ENCODE assay signal across 11 cellular contexts in the genomic region with DNA sequence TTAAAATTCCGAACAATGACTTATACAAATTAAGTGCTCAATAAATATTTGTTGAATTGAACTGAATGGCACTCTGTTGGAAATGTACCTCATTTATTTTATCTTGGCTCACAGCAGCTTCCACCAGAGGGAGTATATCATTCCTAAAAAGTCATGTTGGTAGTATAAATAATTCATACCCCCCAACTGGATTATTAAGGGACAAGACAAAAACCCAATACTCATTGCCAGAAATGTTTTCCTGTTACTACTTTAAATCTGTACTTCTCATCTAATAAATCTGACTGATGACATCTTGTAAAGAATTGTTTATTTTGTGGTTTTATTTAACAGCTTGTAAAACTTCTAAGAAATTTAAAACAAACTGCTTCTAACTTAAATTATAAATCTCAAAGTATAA.
DNase-seq lines count a peak whose midpoint lies in the region; ATAC-seq and TF ChIP-seq lines count a peak whose summit lies in the region.
"Had no signal": no experiment of that assay in that cellular context is flagged by ENCODE, and none has a peak within 500 bp of the region (broad histone marks: within the 10 kb centered on the region; RNA-seq: fewer than 3 reads in every experiment).

No MANE protein-coding gene starts in this region.

- H3K36me3 ChIP-seq in OCI-LY3 (replicated peaks; ENCODE audit: low read depth, low read length) (no peaks in the 10 kb centered on the region), parathyroid adenoma (ENCODE audit: control insufficient read depth, insufficient read depth, low read length) (no peaks in the 10 kb centered on the region)
- no peaks in the 10 kb centered on the region for H3K36me3 ChIP-seq in CD4-positive, alpha-beta memory T cell (ENCODE audit: insufficient read depth, low read length)

- ATAC-seq in GM18519 (IDR thresholded peaks at IDR 0.05; ENCODE audit: low FRiP score, unreplicated experiment): no peak

- H3K27me3 Mint-ChIP-seq in CD4-positive, alpha-beta memory T cell: no peaks in the 10 kb centered on the region

- no peak overlapping the region for H3K4me3 Mint-ChIP-seq in CD4-positive, alpha-beta memory T cell

- no peaks in the 10 kb centered on the region for H3K36me3 Mint-ChIP-seq in CD4-positive, alpha-beta memory T cell

- no peaks in the 10 kb centered on the region for H3K4me1 Mint-ChIP-seq in CD4-positive, alpha-beta memory T cell

- H3K4me1 ChIP-seq in OCI-LY3 (ENCODE audit: low read length) (no peaks in the 10 kb centered on the region), parathyroid adenoma (peaks cover 12% of the 10 kb centered on the region)
- no peaks in the 10 kb centered on the region for H3K4me1 ChIP-seq in CD4-positive, alpha-beta memory T cell (ENCODE audit: insufficient read depth, low read length)

- TF ChIP-seq CTCF in OCI-LY3 (IDR thresholded peaks at IDR 0.05; ENCODE audit: low read depth, low read length) (peak; percentile 57), epithelial cell of proximal tubule (conservative IDR thresholded peaks at IDR 0.05; ENCODE audit: low read depth, low read length) (peak; percentile 61), parathyroid adenoma (IDR thresholded peaks at IDR 0.05) (peak; percentile 56)

- H3K4me2 ChIP-seq in OCI-LY3 (ENCODE audit: low read length): no peak overlapping the region
- H3K4me2 ChIP-seq in parathyroid adenoma (ENCODE audit: low read length): no peak overlapping the region

- H3K4me3 ChIP-seq in OCI-LY3 (ENCODE audit: low read length) (no peak overlapping the region), epithelial cell of proximal tubule (ENCODE audit: low read depth, low read length) (no peak overlapping the region), parathyroid adenoma (ENCODE audit: low read depth, low read length) (no peak overlapping the region)
- H3K4me3 ChIP-seq in CD4-positive, alpha-beta memory T cell (ENCODE audit: low read length in 2 of 2): no peak overlapping the region

- H3K27me3 ChIP-seq in OCI-LY3 (ENCODE audit: low read depth, low read length) (no peaks in the 10 kb centered on the region), parathyroid adenoma (ENCODE audit: control insufficient read depth, insufficient read depth, low read length) (no peaks in the 10 kb centered on the region)
- H3K27me3 ChIP-seq in CD4-positive, alpha-beta memory T cell (ENCODE audit: insufficient read depth, low read length): no peaks in the 10 kb centered on the region

- no peaks in the 10 kb centered on the region for H4K20me1 ChIP-seq in OCI-LY3 (ENCODE audit: insufficient read depth, low read length)

- CTCF ChIA-PET in CD4-positive, alpha-beta memory T cell (lab: Charles Lee; ENCODE audit: partially characterized antibody): no interaction called here

- H3K9me3 ChIP-seq in OCI-LY3 (ENCODE audit: insufficient read depth, low read length) (no peaks in the 10 kb centered on the region), parathyroid adenoma (ENCODE audit: control insufficient read depth, low read length) (no peaks in the 10 kb centered on the region)
- H3K9me3 ChIP-seq in CD4-positive, alpha-beta memory T cell (ENCODE audit: control insufficient read depth in 1 of 2, low read length in 2 of 2): no peaks in the 10 kb centered on the region

- peaks cover 0 to 21% (median 9%) of the 10 kb centered on the region in 8 donors for H3K9me3 Mint-ChIP-seq in CD4-positive, alpha-beta memory T cell

- H2AFZ ChIP-seq in OCI-LY3 (ENCODE audit: low read depth, low read length) (no peak overlapping the region), parathyroid adenoma (no peak overlapping the region)

- no peaks in the 10 kb centered on the region for H3K79me2 ChIP-seq in OCI-LY3 (ENCODE audit: low read length)
- H3K79me2 ChIP-seq in parathyroid adenoma: peaks cover 6% of the 10 kb centered on the region

- H3K27ac Mint-ChIP-seq in CD4-positive, alpha-beta memory T cell: no peak overlapping the region

- intact Hi-C loops in CD4-positive, alpha-beta memory T cell (cut with micrococcal nuclease): no loop called here

- DNase-seq in NCI-H1694 treated with DMSO at 0.1 percent for 48 hours (lab: John Stamatoyannopoulos, UW) (peak; percentile 6), NCI-H1694 (lab: John Stamatoyannopoulos, UW) (no peak), epithelial cell of proximal tubule (ENCODE audit: low read depth) (no peak), SIG-M5 treated with dmso at 0.1 percent for 504 hours (lab: John Stamatoyannopoulos, UW; ENCODE audit: unreplicated experiment) (no peak)
- no peak for DNase-seq in CD4-positive, alpha-beta memory T cell
- DNase-seq: AML-193, cortex of kidney, T-helper 2 cell had no signal

- POLR2A ChIA-PET in CD4-positive, alpha-beta memory T cell (lab: Charles Lee; ENCODE audit: partially characterized antibody): no interaction called here

- H3K9ac ChIP-seq in OCI-LY3 (ENCODE audit: low read length): no peak overlapping the region
- no peak overlapping the region for H3K9ac ChIP-seq in parathyroid adenoma

- H3K27ac ChIP-seq in OCI-LY3 (ENCODE audit: low read length): no peak overlapping the region
- H3K27ac ChIP-seq in parathyroid adenoma: no peak overlapping the region
- no peak overlapping the region for H3K27ac ChIP-seq in CD4-positive, alpha-beta memory T cell (ENCODE audit: low read depth, low read length)
